Comparison of ENCODE assay signal across 8 cellular contexts in the genomic region with DNA sequence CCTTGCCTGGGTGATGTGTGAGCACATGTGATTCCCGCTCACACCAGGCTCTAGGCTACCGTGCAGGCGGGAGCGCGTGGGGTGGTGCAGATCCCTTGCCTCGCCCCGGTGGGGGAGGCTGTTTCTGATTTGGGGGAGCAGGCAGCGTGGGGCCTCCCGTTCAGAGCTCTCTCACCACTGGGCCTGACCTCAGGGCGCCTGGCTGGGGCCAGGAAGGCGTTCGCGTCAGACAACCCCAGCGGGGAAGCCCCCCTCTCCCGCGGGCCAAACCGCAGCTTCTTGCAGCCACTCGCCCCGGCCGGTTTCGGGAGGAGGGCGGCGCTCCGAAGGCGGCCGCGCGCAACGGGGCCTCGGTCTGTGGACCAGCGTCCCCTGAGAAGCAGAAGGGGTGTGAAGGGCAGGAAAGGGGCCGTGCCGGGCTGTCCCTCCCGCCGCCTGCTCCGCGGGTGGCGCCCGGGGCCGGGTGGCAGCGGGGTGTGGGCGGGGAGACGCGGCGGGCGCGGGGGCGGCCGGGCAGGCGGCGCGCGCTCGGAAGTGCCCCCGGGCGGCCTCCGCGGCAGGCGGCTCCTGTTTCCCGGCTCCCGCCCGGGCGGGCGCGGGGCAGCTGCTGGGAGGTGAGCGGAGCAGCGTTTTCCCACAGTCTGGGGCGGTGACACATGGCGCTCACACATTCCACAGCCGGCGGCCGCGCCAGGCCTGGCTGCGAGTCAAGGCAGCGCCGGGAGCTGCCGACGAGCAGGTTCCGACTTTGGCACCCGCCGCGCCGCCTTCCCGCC.
DNase-seq lines count a peak whose midpoint lies in the region; ATAC-seq and TF ChIP-seq lines count a peak whose summit lies in the region.

No MANE protein-coding gene starts in this region.

- peaks cover 8% of the 10 kb centered on the region for H3K9me3 Mint-ChIP-seq in memory B cell

- no peaks in the 10 kb centered on the region for H3K27me3 Mint-ChIP-seq in memory B cell

- H3K4me3 ChIP-seq in AG10803 (ENCODE audit: low read length) = peak overlapping the region; percentile 56

- peak overlapping the region; percentile 83 for H3K27ac Mint-ChIP-seq in memory B cell

- H3K4me1 Mint-ChIP-seq in memory B cell = peaks cover 16% of the 10 kb centered on the region

- peak overlapping the region; percentile 83 for H3K4me3 Mint-ChIP-seq in memory B cell

- no peaks in the 10 kb centered on the region for H3K36me3 Mint-ChIP-seq in memory B cell

- ATAC-seq in GM18868 (IDR thresholded peaks at IDR 0.05; ENCODE audit: unreplicated experiment) = peak; percentile 94
- ATAC-seq in HG03095 (IDR thresholded peaks at IDR 0.05; ENCODE audit: unreplicated experiment) = peak; percentile 98
- peak; percentile 89 for ATAC-seq in memory B cell (ENCODE audit: low read depth)

- no peak for TF ChIP-seq CTCF in AG10803 (conservative IDR thresholded peaks at IDR 0.05; ENCODE audit: low read length)

- DNase-seq in AG10803 (ENCODE audit: low read depth) (peak; percentile 93), NCI-H2196 treated with DMSO at 0.1 percent for 48 hours (lab: John Stamatoyannopoulos, UW; ENCODE audit: unreplicated experiment) (peak; percentile 100), memory B cell (ENCODE audit: low spot score in 2 of 2) (peak; percentile 87 to 90)
- peak; percentile 80 to 84 for DNase-seq in activated CD4-positive, alpha-beta T cell treated with anti-CD3 and anti-CD28 coated beads, Interleukin-2, amount 50 U/mL, for 48 hours
- peak; percentile 20 for DNase-seq in effector CD4-positive, alpha-beta T cell
- peak; percentile 47 to 58 (median 48) for DNase-seq in stimulated activated CD4-positive, alpha-beta T cell treated with anti-CD3 and anti-CD28 coated beads, TNF-alpha, amount 100 ng/mL, for 48 hours (ENCODE audit: low read depth in 3 of 3)

Comparison
In these comparisons a context has a peak if more than half of its experiments do, and no peak if none do; other contexts are left out.
1. Peak in every context shown above with its lines: DNase-seq, ATAC-seq and H3K4me3 ChIP-seq.
2. DNase-seq: peak in every context shown above with its lines; median percentile 100 in NCI-H2196 treated with DMSO at 0.1 percent for 48 hours; 93 in AG10803; 88 in memory B cell; 82 in activated CD4-positive, alpha-beta T cell treated with anti-CD3 and anti-CD28 coated beads, Interleukin-2, amount 50 U/mL, for 48 hours; 48 in stimulated activated CD4-positive, alpha-beta T cell treated with anti-CD3 and anti-CD28 coated beads, TNF-alpha, amount 100 ng/mL, for 48 hours; 20 in effector CD4-positive, alpha-beta T cell.